In genomic region chr5:38847549-38848341, GRCh38 we compare ENCODE assay signal across 12 cellular contexts. TPM values are rescaled to one million over a fixed set of nuclear protein-coding genes. Genes with fewer than 3 reads are reported as not detected.
DNase-seq lines count a peak whose midpoint lies in the region; ATAC-seq and TF ChIP-seq lines count a peak whose summit lies in the region.
"Had no signal": no experiment of that assay in that cellular context is flagged by ENCODE, and none has a peak within 500 bp of the region (broad histone marks: within the 10 kb centered on the region; RNA-seq: fewer than 3 reads in every experiment).

No MANE protein-coding gene starts in this region.

- in situ Hi-C loops in mammary epithelial cell (cut with MboI; ENCODE audit: low sequenced_read_pairs in 2 of 2) = no loop called here

- CTCF ChIA-PET in mammary epithelial cell (lab: Charles Lee; ENCODE audit: low non-redundant PET) = no interaction called here

- peak overlapping the region; percentile 41; the same call in 1 of the 2 replicates for H3K27ac Mint-ChIP-seq in HFFc6
- H3K27ac Mint-ChIP-seq: activated B cell treated with CpG ODN at 0.5 μM for 24 hours, immature natural killer cell had no signal

- peaks cover 52% of the 10 kb centered on the region for H3K4me1 Mint-ChIP-seq in HFFc6 (ENCODE audit: low read depth)

- ATAC-seq in right lobe of liver (no peak), HG02759 (IDR thresholded peaks at IDR 0.05; ENCODE audit: unreplicated experiment) (no peak)

- H4K20me1 ChIP-seq in mammary epithelial cell (ENCODE audit: insufficient read depth, low read length) = no peaks in the 10 kb centered on the region

- peak overlapping the region; percentile 100 for H3K9ac ChIP-seq in mammary epithelial cell (ENCODE audit: insufficient read depth, low read length)

- H3K4me2 ChIP-seq in mammary epithelial cell (ENCODE audit: insufficient read depth, low read depth, low read length) = peak overlapping the region; percentile 82

- no TSS peak for BruUV-seq in mammary epithelial cell (replicated peaks; lab: Mats Ljungman, UMichigan)

- no peaks in the 10 kb centered on the region; the same call in 1 of the 2 replicates for H3K27me3 Mint-ChIP-seq in HFFc6 (ENCODE audit: insufficient read depth)

- TF ChIP-seq CTCF in HFFc6 (IDR thresholded peaks at IDR 0.05) (0 out of 2 replicates have a peak, but pooled peaks have one; percentile 13), mammary epithelial cell (conservative IDR thresholded peaks at IDR 0.05 in 1 of 2, IDR thresholded peaks at IDR 0.05 in 1 of 2; ENCODE audit: extremely low read depth in 1 of 2, insufficient read depth in 1 of 2, low read depth in 1 of 2, low read length in 2 of 2) (peak; percentile 9 to 18), right lobe of liver (IDR thresholded peaks at IDR 0.05) (no peak), tibial artery (IDR thresholded peaks at IDR 0.05) (no peak), GM10266 (IDR thresholded peaks at IDR 0.05; ENCODE audit: control insufficient read depth, insufficient read depth, low read depth, missing control alignments) (no peak)

- H3K27me3 ChIP-seq in mammary epithelial cell (ENCODE audit: insufficient read depth, low read length) = no peaks in the 10 kb centered on the region
- no peaks in the 10 kb centered on the region for H3K27me3 ChIP-seq in right lobe of liver
- H3K27me3 ChIP-seq in tibial artery = no peaks in the 10 kb centered on the region

- intact Hi-C loops in mammary epithelial cell (cut with micrococcal nuclease) = loop anchor here (1.0 to 10.0 kb wide), 2 partner anchors 75 to 227 kb away; partner anchors contain the start of gene RICTOR
- intact Hi-C loops in right lobe of liver (cut with DNase I) = no loop called here
- intact Hi-C loops in tibial artery (cut with DNase I; ENCODE audit: low total_unique reads) = loop anchor here (10.0 kb wide), 1 partner anchor 77 kb away; no protein-coding TSS in a partner anchor

- H3K27ac ChIP-seq in mammary epithelial cell (ENCODE audit: insufficient read depth, low read depth, low read length) (peak overlapping the region; percentile 100), right lobe of liver (peak overlapping the region in 1 of 3 donors; percentile 95), tibial artery (peak overlapping the region; percentile 97 to 99)

- peak overlapping the region; percentile 93 for H3K4me3 Mint-ChIP-seq in HFFc6
- H3K4me3 Mint-ChIP-seq: activated B cell treated with CpG ODN at 0.5 μM for 24 hours, immature natural killer cell had no signal

- peaks cover 8% of the 10 kb centered on the region for H3K36me3 ChIP-seq in mammary epithelial cell (ENCODE audit: insufficient read depth, low read length)
- no peaks in the 10 kb centered on the region for H3K36me3 ChIP-seq in right lobe of liver
- peaks cover 0 to 25% (median 7%) of the 10 kb centered on the region in 3 donors for H3K36me3 ChIP-seq in tibial artery
- H3K36me3 ChIP-seq: prostate gland had no signal

- DNase-seq in HFFc6 (no peak), mammary epithelial cell (no peak), right lobe of liver (no peak), tibial artery (no peak), GM10266 (ENCODE audit: extremely low spot score) (no peak), NCI-H2227 (lab: John Stamatoyannopoulos, UW; ENCODE audit: unreplicated experiment) (no peak)
- DNase-seq: activated B cell treated with CpG ODN at 0.5 μM for 24 hours; effector memory CD4-positive, alpha-beta T cell; immature natural killer cell; NCI-H146 had no signal

- peaks cover 17% of the 10 kb centered on the region for H3K4me1 ChIP-seq in mammary epithelial cell (ENCODE audit: insufficient read depth, low read length)
- H3K4me1 ChIP-seq in right lobe of liver = peaks cover 0 to 16% (median 0%) of the 10 kb centered on the region in 4 donors
- peaks cover 0 to 50% (median 23%) of the 10 kb centered on the region in 4 donors for H3K4me1 ChIP-seq in tibial artery
- H3K4me1 ChIP-seq: prostate gland had no signal

- H3K9me3 ChIP-seq in mammary epithelial cell (replicated peaks; ENCODE audit: insufficient read depth, low read length) = peaks cover 6% of the 10 kb centered on the region
- no peaks in the 10 kb centered on the region for H3K9me3 ChIP-seq in right lobe of liver
- no peaks in the 10 kb centered on the region for H3K9me3 ChIP-seq in tibial artery
- H3K9me3 ChIP-seq: prostate gland had no signal

- TF ChIP-seq POLR2A in right lobe of liver (IDR thresholded peaks at IDR 0.05) = no peak

- dilution Hi-C loops in mammary epithelial cell (cut with HindIII; ENCODE audit: low sequenced_read_pairs) = no loop called here

- 56% methylated on average over 9 of the region's 9 CpGs for WGBS in mammary epithelial cell (ENCODE audit: low coverage, missing lambda C conversion rate)
- WGBS in right lobe of liver (ENCODE audit: insufficient coverage, low coverage, low lambda C conversion rate, missing lambda C conversion rate) = 45% methylated on average over 8 of the region's 9 CpGs

- H3K4me3 ChIP-seq in mammary epithelial cell (replicated peaks in 1 of 3; ENCODE audit: insufficient read depth in 1 of 3, low read depth in 2 of 3, low read length in 3 of 3) = peak overlapping the region; percentile 96 to 98 (median 97)
- peak overlapping the region; percentile 66 to 71 (median 70) for H3K4me3 ChIP-seq in right lobe of liver
- H3K4me3 ChIP-seq in tibial artery = peak overlapping the region; percentile 80 to 93

- H3K9me3 Mint-ChIP-seq in HFFc6 = peaks cover 10% of the 10 kb centered on the region
- H3K9me3 Mint-ChIP-seq: activated B cell treated with CpG ODN at 0.5 μM for 24 hours, immature natural killer cell had no signal

- H2AFZ ChIP-seq in mammary epithelial cell (ENCODE audit: low read depth, low read length) = no peak overlapping the region

- peaks cover 36% of the 10 kb centered on the region for H3K36me3 Mint-ChIP-seq in HFFc6 (ENCODE audit: low read depth)

- peaks cover 91% of the 10 kb centered on the region for H3K79me2 ChIP-seq in mammary epithelial cell (ENCODE audit: insufficient read depth, low read length)

RNA-seq across cellular contexts. Expression of gene OSMR, which starts 1.9 kb away (rescaled TPM):
- 10 to 100 TPM; 28.1 to 36.6 (median 31.3) TPM for total RNA-seq in HFFc6 (2021; fragmentation: NEBNext Ultra II Directional; extraction: Animal tissue kit (Norgen Biotek cat#: 25700))
- total RNA-seq in mammary epithelial cell (100 to 1,000 TPM in 1 of 2 donors, 10 to 100 TPM in 1; 97.7 to 111 TPM), right lobe of liver (10 to 100 TPM in 5 of 6 experiments, 1 to 10 TPM in 1; 3.9 to 44.8 (median 12.2) TPM)
- polyA plus RNA-seq in mammary epithelial cell = 48.9 TPM
- 96.5 TPM for polyA minus RNA-seq in mammary epithelial cell

Comparison
In these comparisons a context has a peak if more than half of its experiments do, and no peak if none do; other contexts are left out.
1. CTCF ChIP-seq: peak in HFFc6 (single experiment) and mammary epithelial cell (2 of 2); none in right lobe of liver (0 of 4), tibial artery (0 of 2) and GM10266 (single experiment).
2. intact Hi-C loops: an anchor here in mammary epithelial cell (1.0 to 10.0 kb wide) and tibial artery (10.0 kb wide); none called in right lobe of liver.
3. Peak in every context shown above with its lines, with median percentiles within 50 percentile points of each other: H3K4me3 ChIP-seq.